ENCODE assay signal across 10 cellular contexts in the genomic region with DNA sequence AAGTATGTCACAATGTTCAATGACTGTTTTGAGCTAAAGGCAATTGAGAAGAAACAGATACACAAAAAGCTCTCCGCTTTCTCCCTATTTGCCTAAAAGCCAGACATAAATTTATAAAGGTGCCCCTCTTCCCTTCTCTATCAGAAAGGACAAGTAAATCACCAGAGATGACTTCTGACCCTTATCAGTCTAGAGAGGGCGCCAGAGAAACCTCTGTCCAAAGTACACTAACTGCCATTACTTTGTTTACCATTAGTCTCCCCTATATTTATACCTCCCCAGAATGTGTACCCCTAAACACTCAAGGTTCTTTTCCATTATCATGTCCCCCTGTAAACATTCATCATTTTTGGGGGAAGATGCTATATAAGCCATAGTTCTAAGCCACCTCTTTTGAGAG. TPM values are rescaled to one million over a fixed set of nuclear protein-coding genes. Genes with fewer than 3 reads are reported as not detected.
DNase-seq lines count a peak whose midpoint lies in the region; ATAC-seq and TF ChIP-seq lines count a peak whose summit lies in the region.
"Had no signal": no experiment of that assay in that cellular context is flagged by ENCODE, and none has a peak within 500 bp of the region (broad histone marks: within the 10 kb centered on the region; RNA-seq: fewer than 3 reads in every experiment).

No MANE protein-coding gene starts in this region.

- peak; percentile 55 for TF ChIP-seq CTCF in CD14-positive monocyte (IDR thresholded peaks at IDR 0.05)

- no peak for DNase-seq in CD14-positive monocyte (ENCODE audit: low spot score)
- no peak for DNase-seq in central memory CD8-positive, alpha-beta T cell (ENCODE audit: low spot score in 2 of 2)
- DNase-seq in dedifferentiated amniotic fluid mesenchymal stem cell (ENCODE audit: extremely low spot score) = no peak
- no peak for DNase-seq in AG08395 (ENCODE audit: low spot score)
- DNase-seq in NCI-H2081 (lab: John Stamatoyannopoulos, UW) = no peak
- DNase-seq in NCI-H146 treated with DMSO at 0.1 percent for 48 hours (lab: John Stamatoyannopoulos, UW; ENCODE audit: unreplicated experiment) = no peak
- DNase-seq: NCI-H774, ovary had no signal

- no peaks in the 10 kb centered on the region for H3K36me3 Mint-ChIP-seq in CD14-positive monocyte
- H3K36me3 Mint-ChIP-seq in central memory CD8-positive, alpha-beta T cell (ENCODE audit: insufficient read depth) = no peaks in the 10 kb centered on the region

- no peak overlapping the region for H3K27ac Mint-ChIP-seq in CD14-positive monocyte
- no peak overlapping the region for H3K27ac Mint-ChIP-seq in central memory CD8-positive, alpha-beta T cell (ENCODE audit: low read depth)

- H3K4me3 Mint-ChIP-seq in CD14-positive monocyte = no peak overlapping the region
- no peak overlapping the region for H3K4me3 Mint-ChIP-seq in central memory CD8-positive, alpha-beta T cell

- H3K9me3 Mint-ChIP-seq in CD14-positive monocyte = peaks cover 0 to 2% (median 0%) of the 10 kb centered on the region in 7 donors
- no peaks in the 10 kb centered on the region for H3K9me3 Mint-ChIP-seq in central memory CD8-positive, alpha-beta T cell

- H3K4me1 Mint-ChIP-seq in CD14-positive monocyte = no peaks in the 10 kb centered on the region
- H3K4me1 Mint-ChIP-seq in central memory CD8-positive, alpha-beta T cell = no peaks in the 10 kb centered on the region

- peaks cover 0 to 1% (median 1%) of the 10 kb centered on the region in 3 donors for H3K27me3 Mint-ChIP-seq in CD14-positive monocyte (ENCODE audit: low read depth in 3 of 3)
- H3K27me3 Mint-ChIP-seq in central memory CD8-positive, alpha-beta T cell = no peaks in the 10 kb centered on the region

- intact Hi-C loops in CD14-positive monocyte (cut with micrococcal nuclease) = no loop called here

- ATAC-seq in GM18861 (IDR thresholded peaks at IDR 0.05; ENCODE audit: unreplicated experiment) = peak; percentile 55
- ATAC-seq in HG03432 (IDR thresholded peaks at IDR 0.05; ENCODE audit: unreplicated experiment) = peak; percentile 67
- peak; percentile 46 for ATAC-seq in central memory CD8-positive, alpha-beta T cell (replicated peaks; ENCODE audit: extremely low read depth, poor library complexity, severe bottlenecking)

RNA-seq across cellular contexts. Expression of a gene that starts 49.3 kb away (rescaled TPM):
- polyA plus RNA-seq in CD14-positive monocyte = 10 to 100 TPM; 33.1 to 33.8 TPM
